ENCODE assay signal across 8 cellular contexts in genomic region chr17:28747046-28747691, GRCh38. TPM values are rescaled to one million over a fixed set of nuclear protein-coding genes. Genes with fewer than 3 reads are reported as not detected.
DNase-seq lines count a peak whose midpoint lies in the region; ATAC-seq and TF ChIP-seq lines count a peak whose summit lies in the region.

No MANE protein-coding gene starts in this region.

- POLR2A ChIA-PET in Panc1 (lab: Charles Lee), result interaction anchor here (0.6 to 1.1 kb wide), 3 partner anchors 18 to 104 kb away, joined by 3 to 6 read pairs (median 3); partner anchors contain the start of gene NEK8

- H3K27me3 ChIP-seq in GM06990 (replicated peaks; ENCODE audit: control insufficient read depth, insufficient read depth, low read length) (no peaks in the 10 kb centered on the region), Panc1 (ENCODE audit: control insufficient read depth, insufficient read depth, low read length) (no peaks in the 10 kb centered on the region), foreskin keratinocyte (no peaks in the 10 kb centered on the region), prostate gland (replicated peaks; ENCODE audit: insufficient read depth) (no peaks in the 10 kb centered on the region)

- no peak for ATAC-seq in Panc1
- ATAC-seq in foreskin keratinocyte, result peak; percentile 0
- no peak for ATAC-seq in HG03520 (IDR thresholded peaks at IDR 0.05; ENCODE audit: unreplicated experiment)
- ATAC-seq in HG02678 (IDR thresholded peaks at IDR 0.05; ENCODE audit: unreplicated experiment), result no peak
- no peak for ATAC-seq in GM21360 (IDR thresholded peaks at IDR 0.05; ENCODE audit: unreplicated experiment)

- H3K9me3 ChIP-seq in Panc1 (ENCODE audit: control insufficient read depth, insufficient read depth, low read depth, low read length), result no peaks in the 10 kb centered on the region
- H3K9me3 ChIP-seq in prostate gland, result no peaks in the 10 kb centered on the region

- DNase-seq in GM06990 (ENCODE audit: extremely low read depth, insufficient read length), result no peak
- no peak for DNase-seq in Panc1 (ENCODE audit: low read depth, low spot score)
- peak; percentile 57 to 71 for DNase-seq in foreskin keratinocyte
- DNase-seq in prostate gland (ENCODE audit: low spot score), result peak; percentile 89
- DNase-seq in foreskin fibroblast, result no peak

- H3K27ac ChIP-seq in Panc1 (ENCODE audit: low read length) (peak overlapping the region; percentile 99), foreskin keratinocyte (peak overlapping the region; percentile 94), prostate gland (peak overlapping the region; percentile 99)

- peaks cover 46% of the 10 kb centered on the region for H3K36me3 ChIP-seq in GM06990 (ENCODE audit: control insufficient read depth, insufficient read depth, low read length)
- no peaks in the 10 kb centered on the region; the same call in none of the 2 replicates for H3K36me3 ChIP-seq in Panc1 (ENCODE audit: control insufficient read depth, insufficient read depth, low read length)
- H3K36me3 ChIP-seq in prostate gland, result peaks cover 5% of the 10 kb centered on the region in 2 donors

- H3K4me3 ChIP-seq in GM06990 (replicated peaks; ENCODE audit: low read depth, low read length) (peak overlapping the region; percentile 72), Panc1 (ENCODE audit: low read depth in 2 of 2, low read length in 2 of 2) (peak overlapping the region; percentile 89 to 99; a peak in 3 of 4 replicates), prostate gland (peak overlapping the region in 1 of 2 donors; percentile 99), foreskin fibroblast (ENCODE audit: low read depth in 1 of 2, low read length in 2 of 2) (no peak overlapping the region)

- no TSS peak for BruUV-seq in Panc1 (replicated peaks; lab: Mats Ljungman, UMichigan)

- intact Hi-C loops in Panc1 (cut with micrococcal nuclease; ENCODE audit: unreplicated experiment), result no loop called here
- intact Hi-C loops in prostate gland (cut with DNase I), result loop anchor here (10.0 kb wide), 1 partner anchor 62 kb away; no protein-coding TSS in a partner anchor

- TF ChIP-seq CTCF in GM06990 (IDR thresholded peaks at IDR 0.05; ENCODE audit: insufficient read depth, low read length, poor library complexity, severe bottlenecking) (no peak), Panc1 (IDR thresholded peaks at IDR 0.05) (no peak), foreskin keratinocyte (conservative IDR thresholded peaks at IDR 0.05) (no peak), prostate gland (IDR thresholded peaks at IDR 0.05) (peak in 2 of 4 experiments; percentile 19 to 28), foreskin fibroblast (IDR thresholded peaks at IDR 0.05; ENCODE audit: low read depth, low read length) (no peak)

- H3K4me1 ChIP-seq in Panc1 (ENCODE audit: control insufficient read depth, insufficient read depth, low read length) (peaks cover 60% of the 10 kb centered on the region), foreskin keratinocyte (peaks cover 16% of the 10 kb centered on the region), prostate gland (replicated peaks) (peaks cover 31% of the 10 kb centered on the region)

- CTCF ChIA-PET in Panc1 (lab: Charles Lee), result interaction anchor here (0.6 to 8.4 kb wide), 2 partner anchors 19 to 96 kb away, joined by 3 to 123 read pairs; partner anchors contain the start of genes NEK8 and TLCD1

- TF ChIP-seq POLR2A in prostate gland (IDR thresholded peaks at IDR 0.05), result no peak

- in situ Hi-C loops in Panc1 (cut with HindIII; ENCODE audit: low pct_unique_long_range_greater_than_20kb, low sequenced_read_pairs), result no loop called here

- WGBS in prostate gland, result 38% methylated on average over 7 of the region's 7 CpGs

RNA-seq across cellular contexts. Expression of gene TRAF4, which starts 3.4 kb away (rescaled TPM):
- total RNA-seq in Panc1 (2021; ENCODE audit: unreplicated experiment) (108 TPM), foreskin keratinocyte (77.9 and 82.6 TPM in 2 replicates), prostate gland (10 to 100 TPM; 43.1 to 59.8 TPM)
- polyA plus RNA-seq in Panc1 (2012; ENCODE audit: insufficient read length), result 83.8 TPM
- polyA plus RNA-seq in foreskin keratinocyte, result 74.6 and 77.3 TPM in 2 replicates

RNA-seq across cellular contexts. Expression of gene NEK8, which starts 18.6 kb away (rescaled TPM):
- total RNA-seq in Panc1 (2021; ENCODE audit: unreplicated experiment), result 11.9 TPM
- 9.1 TPM for polyA plus RNA-seq in Panc1 (2012; ENCODE audit: insufficient read length)
- total RNA-seq in foreskin keratinocyte, result 3.4 and 3.6 TPM in 2 replicates
- polyA plus RNA-seq in foreskin keratinocyte, result 2.0 and 2.1 TPM in 2 replicates
- total RNA-seq in prostate gland, result 10 to 100 TPM in 1 of 2 donors, 1 to 10 TPM in 1; 5.1 to 13.2 TPM

RNA-seq across cellular contexts. Expression of gene TLCD1, which starts 21.1 kb away (rescaled TPM):
- total RNA-seq in Panc1 (2021; ENCODE audit: unreplicated experiment) (55.7 TPM), foreskin keratinocyte (11.2 and 17.1 TPM in 2 replicates), prostate gland (10 to 100 TPM in 1 of 2 donors, 1 to 10 TPM in 1; 5.3 to 19.6 TPM)
- 52.2 TPM for polyA plus RNA-seq in Panc1 (2012; ENCODE audit: insufficient read length)
- polyA plus RNA-seq in foreskin keratinocyte, result 17.7 and 19.4 TPM in 2 replicates

RNA-seq across cellular contexts. Expression of gene RPL23A, which starts 27.4 kb away (rescaled TPM):
- total RNA-seq in Panc1 (2021; ENCODE audit: unreplicated experiment) (1,475 TPM), foreskin keratinocyte (1,328 and 1,341 TPM in 2 replicates), prostate gland (100 to 1,000 TPM; 417 to 657 TPM)
- 1,113 TPM for polyA plus RNA-seq in Panc1 (2012; ENCODE audit: insufficient read length)
- polyA plus RNA-seq in foreskin keratinocyte, result 1,847 and 1,895 TPM in 2 replicates

RNA-seq across cellular contexts. Expression of gene RAB34, which starts 29.5 kb away (rescaled TPM):
- 284 TPM for total RNA-seq in Panc1 (2021; ENCODE audit: unreplicated experiment)
- 260 TPM for polyA plus RNA-seq in Panc1 (2012; ENCODE audit: insufficient read length)
- total RNA-seq in foreskin keratinocyte, result 160 and 161 TPM in 2 replicates
- 160 and 161 TPM in 2 replicates for polyA plus RNA-seq in foreskin keratinocyte
- 100 to 1,000 TPM; 165 to 181 TPM for total RNA-seq in prostate gland

Comparison
In these comparisons a context has a peak if more than half of its experiments do, and no peak if none do; other contexts are left out.
1. DNase-seq: peak in foreskin keratinocyte (2 of 2) and prostate gland (single experiment); none in GM06990 (single experiment), Panc1 (single experiment) and foreskin fibroblast (0 of 2).
2. H3K4me3 ChIP-seq: peak in GM06990 (single experiment) and Panc1 (2 of 2); none in foreskin fibroblast (0 of 2).
3. Peak in every context shown above with its lines, with median percentiles within 50 percentile points of each other: H3K27ac ChIP-seq.